1 cellular context compared by ENCODE assay signal in the genomic region with DNA sequence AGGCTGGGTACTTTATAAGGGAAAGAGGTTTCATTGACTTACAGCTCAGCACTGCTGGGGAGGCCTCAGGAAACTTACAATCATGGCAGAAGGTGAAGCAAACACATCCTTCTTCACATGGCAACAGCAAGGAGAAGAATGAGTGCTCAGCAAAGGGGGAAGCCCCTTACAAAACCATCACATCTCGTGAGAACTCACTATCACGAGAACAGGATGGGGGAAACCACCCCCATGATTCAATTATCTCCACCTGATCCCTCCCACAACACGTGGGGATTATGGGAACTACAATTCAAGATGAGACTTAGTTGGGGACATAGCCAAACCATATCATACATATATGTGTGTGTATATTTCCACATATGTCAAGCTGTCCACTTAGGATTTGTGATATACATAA.
TF ChIP-seq lines count a peak whose summit lies in the region.

No MANE protein-coding gene starts in this region.

TF ChIP-seq in K562, 482 proteins besides CTCF, POLR2A, EP300 and RAD21:
- TF ChIP-seq, protein P1, sequence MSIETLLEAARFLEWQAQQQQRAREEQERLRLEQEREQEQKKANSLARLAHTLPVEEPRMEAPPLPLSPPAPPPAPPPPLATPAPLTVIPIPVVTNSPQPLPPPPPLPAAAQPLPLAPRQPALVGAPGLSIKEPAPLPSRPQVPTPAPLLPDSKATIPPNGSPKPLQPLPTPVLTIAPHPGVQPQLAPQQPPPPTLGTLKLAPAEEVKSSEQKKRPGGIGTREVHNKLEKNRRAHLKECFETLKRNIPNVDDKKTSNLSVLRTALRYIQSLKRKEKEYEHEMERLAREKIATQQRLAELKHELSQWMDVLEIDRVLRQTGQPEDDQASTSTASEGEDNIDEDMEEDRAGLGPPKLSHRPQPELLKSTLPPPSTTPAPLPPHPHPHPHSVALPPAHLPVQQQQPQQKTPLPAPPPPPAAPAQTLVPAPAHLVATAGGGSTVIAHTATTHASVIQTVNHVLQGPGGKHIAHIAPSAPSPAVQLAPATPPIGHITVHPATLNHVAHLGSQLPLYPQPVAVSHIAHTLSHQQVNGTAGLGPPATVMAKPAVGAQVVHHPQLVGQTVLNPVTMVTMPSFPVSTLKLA (conservative IDR thresholded peaks at IDR 0.05), result 0 out of 4 replicates have a peak, but pooled peaks of 1 of the 2 experiments have one; percentile 14
- peak; percentile 28; the same call in 1 of the 2 replicates for TF ChIP-seq USF1 (CRISPR knock-in tag; IDR thresholded peaks at IDR 0.05)
- TF ChIP-seq ZNF584 (CRISPR knock-in tag; IDR thresholded peaks at IDR 0.05; ENCODE audit: low read depth), result 0 out of 2 replicates have a peak, but pooled peaks have one; percentile 29
- TF ChIP-seq CHD2 (IDR thresholded peaks at IDR 0.05; ENCODE audit: low read depth, low read length), result peak; percentile 61; the same call in 1 of the 2 replicates
TF ChIP-seq in K562: peak in this region for 4; not testable (repeated sequence) for 478.
